ENCODE assay signal across 21 cellular contexts in genomic region chr19:47443331-47443730, GRCh38. TPM values are rescaled to one million over a fixed set of nuclear protein-coding genes. Genes with fewer than 3 reads are reported as not detected.
"Had no signal": no experiment of that assay in that cellular context is flagged by ENCODE, and none has a peak within 500 bp of the region (broad histone marks: within the 10 kb centered on the region; RNA-seq: fewer than 3 reads in every experiment).

No MANE protein-coding gene starts in this region.

- ATAC-seq: activated CD4-positive, alpha-beta T cell treated with anti-CD3 and anti-CD28 coated beads for 36 hours; activated CD8-positive, alpha-beta T cell treated with anti-CD3 and anti-CD28 coated beads for 36 hours; activated T-cell treated with anti-CD3 and anti-CD28 coated beads, Interleukin-2, amount 50 U/mL, for 72 hours had no signal

- DNase-seq: activated CD4-positive, alpha-beta T cell treated with anti-CD3 and anti-CD28 coated beads for 36 hours; activated CD4-positive, alpha-beta T cell treated with anti-CD3 and anti-CD28 coated beads, Interleukin-2, amount 50 U/mL, for 1 hour; activated CD8-positive, alpha-beta memory T cell treated with anti-CD3 and anti-CD28 coated beads, Interleukin-2, amount 50 U/mL, for 4 hours; activated CD8-positive, alpha-beta T cell treated with anti-CD3 and anti-CD28 coated beads for 36 hours; activated naive CD4-positive, alpha-beta T cell treated with anti-CD3 and anti-CD28 coated beads, Interleukin-2, amount 50 U/mL, for 16 hours; activated T-cell treated with anti-CD3 and anti-CD28 coated beads, Interleukin-2, amount 50 U/mL, for 72 hours; amniotic stem cell; Kasumi-1; NCI-H1105 treated with DMSO at 0.1 percent for 48 hours; NCI-H1436 treated with DMSO at 0.1 percent for 48 hours; NCI-H187; NCI-H2081; NCI-H446; NCI-H524; Peyer's patch; Right ventricle myocardium superior; SJCRH30; SK-N-SH; T-helper 1 cell; WERI-Rb-1 had no signal

- H3K27ac Mint-ChIP-seq: activated CD4-positive, alpha-beta T cell treated with anti-CD3 and anti-CD28 coated beads for 36 hours; activated CD8-positive, alpha-beta T cell treated with anti-CD3 and anti-CD28 coated beads for 36 hours had no signal

- H3K4me3 ChIP-seq: Peyer's patch, SJCRH30 had no signal

- H3K4me1 ChIP-seq: SJCRH30 had no signal

- H3K27ac ChIP-seq: Peyer's patch, RWPE1, SJCRH30, WERI-Rb-1 had no signal

- H3K9ac ChIP-seq: SK-N-SH had no signal

- H3K4me3 Mint-ChIP-seq: activated CD4-positive, alpha-beta T cell treated with anti-CD3 and anti-CD28 coated beads for 36 hours; activated CD8-positive, alpha-beta T cell treated with anti-CD3 and anti-CD28 coated beads for 36 hours had no signal

- H3K36me3 ChIP-seq: Peyer's patch, SJCRH30 had no signal

- H3K4me2 ChIP-seq: SK-N-SH had no signal

- H3K9me3 ChIP-seq: SJCRH30, SK-N-SH had no signal

RNA-seq across cellular contexts. Expression of gene MEIS3, which starts 24.0 kb away (rescaled TPM):
- total RNA-seq: activated CD8-positive, alpha-beta T cell treated with anti-CD3 and anti-CD28 coated beads for 36 hours had no signal
